7 cellular contexts compared by ENCODE assay signal in genomic region chr3:156509209-156510174, GRCh38. TPM values are rescaled to one million over a fixed set of nuclear protein-coding genes. Genes with fewer than 3 reads are reported as not detected.
DNase-seq lines count a peak whose midpoint lies in the region; ATAC-seq, FAIRE-seq and TF ChIP-seq lines count a peak whose summit lies in the region.

No MANE protein-coding gene starts in this region.

- no peak overlapping the region for H3K56ac ChIP-seq in H1 (replicated peaks; ENCODE audit: insufficient read length, low read depth, low read length)

- H2BK20ac ChIP-seq in H1 (ENCODE audit: low read length), result no peak overlapping the region

- no peak overlapping the region for H2BK5ac ChIP-seq in H1 (ENCODE audit: low read depth, low read length)
- no peak overlapping the region for H2BK5ac ChIP-seq in mesenchymal stem cell (ENCODE audit: low read depth, low read length, poor library complexity, severe bottlenecking)

- H2BK12ac ChIP-seq in H1 (ENCODE audit: low read depth, low read length) (no peak overlapping the region), mesenchymal stem cell (ENCODE audit: low read length in 2 of 2) (no peak overlapping the region)

- no peak overlapping the region for H4K5ac ChIP-seq in H1 (ENCODE audit: insufficient read length, low read depth, low read length)

- H4K91ac ChIP-seq in H1 (replicated peaks; ENCODE audit: insufficient read length, low read length), result no peak overlapping the region
- no peak overlapping the region for H4K91ac ChIP-seq in mesenchymal stem cell (ENCODE audit: low read length)

- H2BK120ac ChIP-seq in H1 (replicated peaks; ENCODE audit: low read depth, low read length) (no peak overlapping the region), mesenchymal stem cell (ENCODE audit: low read depth, low read length) (no peak overlapping the region)

- no peak overlapping the region for H3K4me2 ChIP-seq in H1 (ENCODE audit: insufficient read depth in 1 of 2, low read depth in 2 of 2, low read length in 2 of 2)
- no peak overlapping the region for H3K4me2 ChIP-seq in mesenchymal stem cell (ENCODE audit: low read length, poor library complexity, severe bottlenecking)

- H3K79me2 ChIP-seq in H1 (ENCODE audit: control insufficient read depth in 1 of 2, insufficient read depth in 2 of 2, low read length in 2 of 2), result no peaks in the 10 kb centered on the region

- H3K23ac ChIP-seq in H1 (ENCODE audit: insufficient read length), result no peak overlapping the region
- no peak overlapping the region for H3K23ac ChIP-seq in mesenchymal stem cell (ENCODE audit: low read length in 2 of 2)

- H4K8ac ChIP-seq in H1 (ENCODE audit: extremely low read depth, insufficient read depth, low read length) (no peak overlapping the region), mesenchymal stem cell (ENCODE audit: low read length) (no peak overlapping the region)

- H3K27me3 ChIP-seq in Peyer's patch, result no peaks in the 10 kb centered on the region
- no peaks in the 10 kb centered on the region for H3K27me3 ChIP-seq in H1 (replicated peaks in 1 of 4; ENCODE audit: control insufficient read depth in 3 of 4, extremely low read depth in 1 of 4, insufficient read depth in 3 of 4, low read length in 3 of 4)
- H3K27me3 ChIP-seq in mesenchymal stem cell (ENCODE audit: control insufficient read depth in 1 of 2, insufficient read depth in 1 of 2, low read length in 2 of 2), result no peaks in the 10 kb centered on the region

- TF ChIP-seq CTCF in Peyer's patch (IDR thresholded peaks at IDR 0.05) (peak; percentile 42 to 70 (median 66)), H1 (IDR thresholded peaks at IDR 0.05; ENCODE audit: control extremely low read depth in 1 of 3, insufficient read depth in 1 of 3, low read depth in 1 of 3, low read length in 3 of 3) (peak in 2 of 3 experiments; percentile 24 to 48; a peak in 2 of 4 replicates)

- H2AK5ac ChIP-seq in H1 (ENCODE audit: low read depth, low read length) (no peak overlapping the region), mesenchymal stem cell (ENCODE audit: low read length, severe bottlenecking) (no peak overlapping the region)

- no peaks in the 10 kb centered on the region for H3K23me2 ChIP-seq in H1 (ENCODE audit: low read depth, low read length)

- H3K4me1 ChIP-seq in Peyer's patch, result no peaks in the 10 kb centered on the region
- H3K4me1 ChIP-seq in H1 (replicated peaks in 1 of 4; ENCODE audit: control insufficient read depth in 3 of 4, insufficient read depth in 4 of 4, low read length in 3 of 4), result no peaks in the 10 kb centered on the region
- H3K4me1 ChIP-seq in mesenchymal stem cell (ENCODE audit: control insufficient read depth, insufficient read depth, low read depth, low read length), result no peaks in the 10 kb centered on the region

- peak; percentile 74 for FAIRE-seq in H1 (lab: Jason Lieb, UNC)

- DNase-seq in GDM1 (lab: John Stamatoyannopoulos, UW) (peak; percentile 20), LHCN-M2 (ENCODE audit: low read depth) (peak; percentile 63), Peyer's patch (no peak), H1 (ENCODE audit: low read depth in 1 of 2, low spot score in 2 of 2) (no peak), mesenchymal stem cell (peak; percentile 69), mesenteric fat pad (ENCODE audit: low spot score) (no peak)

- CTCF ChIA-PET in H1 (lab: Charles Lee; ENCODE audit: partially characterized antibody), result interaction anchor here (0.6 to 13.9 kb wide), 53 partner anchors 8 to 628 kb away, joined by 3 to 161 read pairs (median 4); no protein-coding TSS in a partner anchor

- H3K27ac ChIP-seq in Peyer's patch, result no peak overlapping the region
- H3K27ac ChIP-seq in H1 (ENCODE audit: low read depth, low read length), result no peak overlapping the region
- no peak overlapping the region for H3K27ac ChIP-seq in mesenchymal stem cell (ENCODE audit: low read length, poor library complexity, severe bottlenecking)

- peak; percentile 70 to 76 for TF ChIP-seq RAD21 in H1 (IDR thresholded peaks at IDR 0.05 in 1 of 2, conservative IDR thresholded peaks at IDR 0.05 in 1 of 2; ENCODE audit: low read depth in 2 of 2, low read length in 2 of 2)

- H3K9me3 ChIP-seq in Peyer's patch, result no peaks in the 10 kb centered on the region
- H3K9me3 ChIP-seq in H1 (ENCODE audit: insufficient read depth in 2 of 2, low read depth in 1 of 2, low read length in 1 of 2), result no peaks in the 10 kb centered on the region
- H3K9me3 ChIP-seq in mesenchymal stem cell (ENCODE audit: control insufficient read depth, low read length), result no peaks in the 10 kb centered on the region

- no peak overlapping the region for H2BK15ac ChIP-seq in H1 (ENCODE audit: low read length)
- H2BK15ac ChIP-seq in mesenchymal stem cell (ENCODE audit: low read depth, poor library complexity, severe bottlenecking), result no peak overlapping the region

- H3K4ac ChIP-seq in H1 (replicated peaks; ENCODE audit: insufficient read length, low read depth, low read length) (no peak overlapping the region), mesenchymal stem cell (ENCODE audit: low read depth in 1 of 2, low read length in 2 of 2) (no peak overlapping the region)

- no peaks in the 10 kb centered on the region for H4K20me1 ChIP-seq in H1 (replicated peaks in 1 of 2; ENCODE audit: control insufficient read depth in 1 of 2, insufficient read depth in 2 of 2, low read length in 2 of 2)

- H2AFZ ChIP-seq in H1 (ENCODE audit: low read length) (no peak overlapping the region), mesenchymal stem cell (ENCODE audit: low read depth, low read length) (no peak overlapping the region)

- H3K9ac ChIP-seq in H1 (replicated peaks in 1 of 4; ENCODE audit: extremely low read depth in 1 of 4, low read depth in 3 of 4, low read length in 3 of 4) (no peak overlapping the region), mesenchymal stem cell (ENCODE audit: low read length) (no peak overlapping the region)

- H3K14ac ChIP-seq in H1 (ENCODE audit: insufficient read length) (no peak overlapping the region), mesenchymal stem cell (ENCODE audit: low read length in 2 of 2) (no peak overlapping the region)

- peak; percentile 84 for ATAC-seq in GM21723 (IDR thresholded peaks at IDR 0.05; ENCODE audit: unreplicated experiment)

- TF ChIP-seq POLR2A in Peyer's patch (IDR thresholded peaks at IDR 0.05) (no peak), H1 (IDR thresholded peaks at IDR 0.05; ENCODE audit: control extremely low read depth in 1 of 2, low read depth in 2 of 2, low read length in 2 of 2) (no peak)

- no peak for TF ChIP-seq EP300 in H1 (IDR thresholded peaks at IDR 0.05; ENCODE audit: borderline replicate concordance in 1 of 2, low read depth in 2 of 2, low read length in 2 of 2)

- H3K79me1 ChIP-seq in H1 (ENCODE audit: low read depth, low read length) (no peaks in the 10 kb centered on the region; the same call in 1 of the 2 replicates), mesenchymal stem cell (replicated peaks; ENCODE audit: low read length, poor library complexity, severe bottlenecking) (no peaks in the 10 kb centered on the region)

- H3K18ac ChIP-seq in H1 (ENCODE audit: extremely low read depth, low read length) (no peak overlapping the region), mesenchymal stem cell (ENCODE audit: low read depth in 1 of 2, low read length in 2 of 2) (no peak overlapping the region)

- 71% methylated on average over 5 of the region's 5 CpGs; no CpG with 5 or more reads in 1 of the 2 experiments for WGBS in H1 (ENCODE audit: extremely low coverage in 1 of 2, insufficient coverage in 1 of 2, insufficient read length in 1 of 2, insufficient replicate concordance in 2 of 2, low coverage in 1 of 2, low lambda C conversion rate in 2 of 2, missing lambda C conversion rate in 1 of 2), 2 experiments
- 66% methylated on average over 5 of the region's 5 CpGs for WGBS in mesenchymal stem cell

- POLR2A ChIA-PET in H1 (lab: Charles Lee; ENCODE audit: partially characterized antibody), result interaction anchor here (0.6 to 1.0 kb wide), 3 partner anchors 26 to 357 kb away, joined by 3 read pairs; no protein-coding TSS in a partner anchor

- H3K4me3 ChIP-seq in Peyer's patch (no peak overlapping the region), H1 (ENCODE audit: extremely low read depth in 1 of 4, insufficient read depth in 2 of 4, low read depth in 3 of 4, low read length in 4 of 4) (no peak overlapping the region), mesenchymal stem cell (ENCODE audit: insufficient read depth in 1 of 2, low read depth in 1 of 2, low read length in 2 of 2) (no peak overlapping the region)

- H3K36me3 ChIP-seq in Peyer's patch (no peaks in the 10 kb centered on the region), H1 (ENCODE audit: control insufficient read depth in 2 of 4, insufficient read depth in 4 of 4, low read length in 3 of 4) (no peaks in the 10 kb centered on the region), mesenchymal stem cell (ENCODE audit: control insufficient read depth in 1 of 2, insufficient read depth in 2 of 2, low read depth in 1 of 2, low read length in 2 of 2) (no peaks in the 10 kb centered on the region)

TF ChIP-seq in H1, 55 proteins besides CTCF, POLR2A, EP300 and RAD21 (continues in another document):
- TF ChIP-seq KDM1A (IDR thresholded peaks at IDR 0.05; ENCODE audit: borderline replicate concordance, low read length) (no peak), CREB1 (IDR thresholded peaks at IDR 0.05) (no peak), CBX5 (IDR thresholded peaks at IDR 0.05; ENCODE audit: low read depth, low read length) (no peak), JUND (IDR thresholded peaks at IDR 0.05; ENCODE audit: low read length) (no peak), CEBPB (IDR thresholded peaks at IDR 0.05; ENCODE audit: low read depth, low read length) (no peak), PHF8 (conservative IDR thresholded peaks at IDR 0.05; ENCODE audit: low read depth, low read length) (no peak), ZNF274 (IDR thresholded peaks at IDR 0.05; ENCODE audit: borderline replicate concordance, extremely low read depth, low read length) (no peak), TCF12 (IDR thresholded peaks at IDR 0.05; ENCODE audit: low read depth, low read length) (no peak), TAF7 (optimal IDR thresholded peaks at IDR 0.05; ENCODE audit: borderline replicate concordance, low read depth, low read length) (no peak), GTF2F1 (IDR thresholded peaks at IDR 0.05; ENCODE audit: borderline replicate concordance, low read depth, low read length) (no peak)

RNA-seq across cellular contexts. Expression of gene SSR3, which starts 45.4 kb away (rescaled TPM):
- total RNA-seq in LHCN-M2 (2014; rRNA removed) (491 and 647 TPM in 2 replicates), Peyer's patch (10 to 100 TPM; 47.6 to 78.4 (median 58.3) TPM), mesenteric fat pad (196 TPM)
- 524 TPM for polyA plus RNA-seq in LHCN-M2 (2012)
- 192 and 208 TPM in 2 replicates for total RNA-seq in H1 (2021; fragmentation: NEBNext Ultra II Directional; extraction: Animal tissue kit (Norgen Biotek cat#: 25700))
- polyA plus RNA-seq in H1 (2011; rRNA removed), result 59.5 and 92.7 TPM in 2 replicates
- 99.6 TPM for polyA plus RNA-seq in H1 (2011; cell fraction: cytosol; rRNA removed)
- polyA plus RNA-seq in H1 (2011; cell fraction: nucleus; rRNA removed), result 57.0 TPM
- polyA plus RNA-seq in H1 (2012, experiment 1 of 2), result 148 to 207 TPM (median 175 TPM) in 4 replicates
- 41.6 TPM for polyA plus RNA-seq in H1 (2012, experiment 2 of 2)
- 170 TPM for polyA plus RNA-seq in H1 (2013, experiment 1 of 2)
- 242 TPM for polyA plus RNA-seq in H1 (2013, experiment 2 of 2)
- 341 and 408 TPM in 2 replicates for polyA minus RNA-seq in H1 (2011; rRNA and poly(A)+ RNA removed)
- polyA minus RNA-seq in H1 (2011; cell fraction: cytosol; rRNA and poly(A)+ RNA removed), result 82.1 TPM
- polyA minus RNA-seq in H1 (2011; cell fraction: nucleus; rRNA and poly(A)+ RNA removed), result 136 TPM
- 238 TPM for polyA plus RNA-seq in mesenchymal stem cell (2013, experiment 1 of 2)
- 261 TPM for polyA plus RNA-seq in mesenchymal stem cell (2013, experiment 2 of 2)

Comparison
In these comparisons a context has a peak if more than half of its experiments do, and no peak if none do; other contexts are left out.
1. DNase-seq: peak in GDM1 (single experiment), LHCN-M2 (single experiment) and mesenchymal stem cell (single experiment); none in Peyer's patch (0 of 3), H1 (0 of 2) and mesenteric fat pad (single experiment).